8 cellular contexts compared by ENCODE assay signal in genomic region chr12:92649511-92650227, GRCh38. TPM values are rescaled to one million over a fixed set of nuclear protein-coding genes. Genes with fewer than 3 reads are reported as not detected.
DNase-seq lines count a peak whose midpoint lies in the region; ATAC-seq and TF ChIP-seq lines count a peak whose summit lies in the region.

No MANE protein-coding gene starts in this region.

- H3K9ac ChIP-seq in PC-3 (ENCODE audit: low read length): no peak overlapping the region

- no peaks in the 10 kb centered on the region for H3K9me3 ChIP-seq in PC-3 (ENCODE audit: low read length)
- no peaks in the 10 kb centered on the region for H3K9me3 ChIP-seq in thoracic aorta

- POLR2A ChIA-PET in PC-3 (lab: Charles Lee; ENCODE audit: unreplicated experiment): interaction anchor here (0.6 kb wide), 1 partner anchor 562 kb away, joined by 3 read pairs; no protein-coding TSS in a partner anchor

- H3K27ac ChIP-seq in PC-3 (ENCODE audit: low read length): no peak overlapping the region
- H3K27ac ChIP-seq in thoracic aorta: no peak overlapping the region

- H3F3A ChIP-seq in PC-3 (ENCODE audit: low read length, unreplicated experiment): no peaks in the 10 kb centered on the region

- no peaks in the 10 kb centered on the region for H3K9me2 ChIP-seq in PC-3 (replicated peaks; ENCODE audit: low read length)

- peak; percentile 60 for DNase-seq in DMS153 (lab: John Stamatoyannopoulos, UW)
- peak; percentile 54 for DNase-seq in Jurkat, Clone E6-1 (ENCODE audit: low read depth, low spot score)
- peak; percentile 85 for DNase-seq in PC-3
- DNase-seq in activated T-cell treated with anti-CD3 and anti-CD28 coated beads, Interleukin-2, amount 50 U/mL, for 4 hours: peak; percentile 50
- DNase-seq in fibroblast of peridontal ligament (ENCODE audit: extremely low read depth): peak; percentile 96
- DNase-seq in non-pigmented ciliary epithelial cell (ENCODE audit: low read depth): peak; percentile 74
- peak; percentile 14 for DNase-seq in thoracic aorta (ENCODE audit: low spot score)

- peak overlapping the region; percentile 49 for H2AFZ ChIP-seq in PC-3 (ENCODE audit: low read length)

- no peak overlapping the region for H3K4me3 Mint-ChIP-seq in activated T-cell treated with anti-CD3 and anti-CD28 coated beads, Interleukin-2, amount 50 U/mL, for 4 hours

- intact Hi-C loops in PC-3 (cut with micrococcal nuclease): loop anchor here (1.0 to 5.0 kb wide), 5 partner anchors 41 to 1289 kb away; no protein-coding TSS in a partner anchor

- CTCF ChIA-PET in PC-3 (lab: Charles Lee): interaction anchor here (0.7 to 0.9 kb wide), 3 partner anchors 71 to 1288 kb away, joined by 3 read pairs; no protein-coding TSS in a partner anchor

- no TSS peak for BruUV-seq in PC-3 (replicated peaks; lab: Mats Ljungman, UMichigan)

- no peaks in the 10 kb centered on the region for H3K27me3 Mint-ChIP-seq in activated T-cell treated with anti-CD3 and anti-CD28 coated beads, Interleukin-2, amount 50 U/mL, for 4 hours (ENCODE audit: low read depth)

- ATAC-seq in GM21526 (IDR thresholded peaks at IDR 0.05; ENCODE audit: low FRiP score, unreplicated experiment): peak; percentile 86
- ATAC-seq in PC-3: peak; percentile 98
- ATAC-seq in activated T-cell treated with anti-CD3 and anti-CD28 coated beads, Interleukin-2, amount 50 U/mL, for 4 hours: peak; percentile 80 to 82
- no peak for ATAC-seq in thoracic aorta (ENCODE audit: insufficient number of reproducible peaks, low FRiP score, low read depth)

- no peaks in the 10 kb centered on the region for H3K36me3 ChIP-seq in PC-3 (ENCODE audit: low read depth, low read length)
- no peaks in the 10 kb centered on the region for H3K36me3 ChIP-seq in thoracic aorta

- TF ChIP-seq CTCF in PC-3 (conservative IDR thresholded peaks at IDR 0.05; ENCODE audit: low read depth, low read length) (peak; percentile 91), thoracic aorta (IDR thresholded peaks at IDR 0.05) (peak; percentile 63)

- no peak overlapping the region for H3K4me3 ChIP-seq in Jurkat, Clone E6-1 (ENCODE audit: low read length)
- H3K4me3 ChIP-seq in PC-3 (ENCODE audit: low read length) (no peak overlapping the region), thoracic aorta (no peak overlapping the region)

- H3K4me1 ChIP-seq in PC-3 (ENCODE audit: insufficient read depth, low read length): peaks cover 27% of the 10 kb centered on the region
- peaks cover 0 to 4% of the 10 kb centered on the region in 2 donors for H3K4me1 ChIP-seq in thoracic aorta (ENCODE audit: control insufficient read depth in 1 of 2, low read depth in 2 of 2)

- H3K79me2 ChIP-seq in PC-3 (ENCODE audit: low read length): no peaks in the 10 kb centered on the region

- H3K4me2 ChIP-seq in PC-3 (ENCODE audit: low read length): peak overlapping the region; percentile 24; the same call in 1 of the 2 replicates

- H3K4me1 Mint-ChIP-seq in activated T-cell treated with anti-CD3 and anti-CD28 coated beads, Interleukin-2, amount 50 U/mL, for 4 hours (ENCODE audit: low read depth): peaks cover 4% of the 10 kb centered on the region

- no peaks in the 10 kb centered on the region for H3K36me3 Mint-ChIP-seq in activated T-cell treated with anti-CD3 and anti-CD28 coated beads, Interleukin-2, amount 50 U/mL, for 4 hours (ENCODE audit: insufficient read depth)

- H3K27me3 ChIP-seq in PC-3 (ENCODE audit: low read length): no peaks in the 10 kb centered on the region
- H3K27me3 ChIP-seq in thoracic aorta (replicated peaks; ENCODE audit: insufficient read depth): no peaks in the 10 kb centered on the region

- no peaks in the 10 kb centered on the region for H4K20me1 ChIP-seq in PC-3 (ENCODE audit: low read length)

- peaks cover under 1% of the 10 kb centered on the region for H3K9me3 Mint-ChIP-seq in activated T-cell treated with anti-CD3 and anti-CD28 coated beads, Interleukin-2, amount 50 U/mL, for 4 hours

RNA-seq across cellular contexts. Expression of gene PLEKHG7, which starts 53.1 kb away (rescaled TPM):
- polyA plus RNA-seq in Jurkat, Clone E6-1 (2012; ENCODE audit: insufficient read depth, insufficient read length): not detected
- not detected in 2 replicates for total RNA-seq in PC-3 (2014; rRNA removed)
- total RNA-seq in activated T-cell treated with anti-CD3 and anti-CD28 coated beads, Interleukin-2, amount 50 U/mL, for 4 hours: not detected
- not detected for total RNA-seq in thoracic aorta

Comparison
In these comparisons a context has a peak if more than half of its experiments do, and no peak if none do; other contexts are left out.
1. DNase-seq: peak in every context shown above with its lines; median percentile 96 in fibroblast of peridontal ligament; 85 in PC-3; 74 in non-pigmented ciliary epithelial cell; 60 in DMS153; 54 in Jurkat, Clone E6-1; 50 in activated T-cell treated with anti-CD3 and anti-CD28 coated beads, Interleukin-2, amount 50 U/mL, for 4 hours; 14 in thoracic aorta.